In the genomic region with DNA sequence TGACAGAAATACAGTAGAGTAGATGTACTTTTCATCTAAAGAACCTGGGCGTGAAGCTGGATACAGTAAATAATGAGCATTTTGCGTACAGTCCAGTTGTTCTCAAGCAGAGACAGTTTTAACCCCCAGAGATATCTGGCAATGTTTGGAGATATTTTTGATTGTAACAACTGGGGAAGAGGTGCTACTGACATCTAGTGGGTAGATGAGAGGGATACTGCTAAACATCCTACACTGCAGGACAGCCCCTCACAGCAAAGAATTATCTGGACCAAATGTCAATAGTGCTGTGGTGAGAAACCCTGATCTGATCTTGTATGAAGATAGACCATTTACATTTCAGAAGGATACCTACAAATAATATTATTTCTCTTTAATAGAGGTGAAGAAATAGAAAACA, we compare ENCODE assay signal across 14 cellular contexts.
DNase-seq lines count a peak whose midpoint lies in the region; ATAC-seq and TF ChIP-seq lines count a peak whose summit lies in the region.
"Had no signal": no experiment of that assay in that cellular context is flagged by ENCODE, and none has a peak within 500 bp of the region (broad histone marks: within the 10 kb centered on the region; RNA-seq: fewer than 3 reads in every experiment).

No MANE protein-coding gene starts in this region.

- no peak for ATAC-seq in GM21723 (IDR thresholded peaks at IDR 0.05; ENCODE audit: unreplicated experiment)
- ATAC-seq: A549; K562; natural killer cell treated with Interleukin-12 subunit alpha and Interleukin-12 subunit beta and Interleukin-15 and Interleukin-18, amount 100 ng/mL, for 72 hours; stimulated activated naive B cell treated with anti-CD40 and anti-IgM and Interleukin-4, amounts not matched to agents 10 μg/mL and 1 μg/mL and 100 μg/mL, for 72 hours had no signal

- no peaks in the 10 kb centered on the region for H3K4me1 Mint-ChIP-seq in progenitor cell of endocrine pancreas (ENCODE audit: low read depth)
- H3K4me1 Mint-ChIP-seq: stimulated activated naive B cell treated with anti-CD40 and anti-IgM and Interleukin-4, amounts not matched to agents 10 μg/mL and 1 μg/mL and 100 μg/mL, for 72 hours had no signal

- peaks cover 8% of the 10 kb centered on the region for H3K9me3 Mint-ChIP-seq in progenitor cell of endocrine pancreas (ENCODE audit: low read depth)
- H3K9me3 Mint-ChIP-seq: stimulated activated naive B cell treated with anti-CD40 and anti-IgM and Interleukin-4, amounts not matched to agents 10 μg/mL and 1 μg/mL and 100 μg/mL, for 72 hours had no signal

- H3K4me3 ChIP-seq in dorsolateral prefrontal cortex: peak overlapping the region in 3 of 59 donors; percentile 18 to 28 (median 20)
- H3K4me3 ChIP-seq: A549, K562 had no signal

- TF ChIP-seq CTCF in dorsolateral prefrontal cortex (IDR thresholded peaks at IDR 0.05 in 54 of 56, conservative IDR thresholded peaks at IDR 0.05 in 2 of 56; ENCODE audit: low read depth in 1 of 56, partially characterized antibody in 56 of 56): peak in 42 of 56 donors; percentile 7 to 50 (median 36)
- peak; percentile 53 for TF ChIP-seq CTCF in progenitor cell of endocrine pancreas (IDR thresholded peaks at IDR 0.05; ENCODE audit: unreplicated experiment)

- intact Hi-C loops in dorsolateral prefrontal cortex (cut with DNase I): no loop called here

- no peak overlapping the region for H3K27ac ChIP-seq in dorsolateral prefrontal cortex
- H3K27ac ChIP-seq: A549, epithelial cell of prostate had no signal

- DNase-seq in NCI-H1694 treated with DMSO at 0.1 percent for 48 hours (lab: John Stamatoyannopoulos, UW): peak; percentile 34
- DNase-seq in NCI-H1694 (lab: John Stamatoyannopoulos, UW): no peak
- DNase-seq in NCI-H82 (lab: John Stamatoyannopoulos, UW): peak; percentile 61
- DNase-seq in dorsolateral prefrontal cortex: no peak
- no peak for DNase-seq in progenitor cell of endocrine pancreas (ENCODE audit: low spot score, unreplicated experiment)
- no peak for DNase-seq in COLO829 (ENCODE audit: low spot score)
- no peak for DNase-seq in NCI-H2196 treated with DMSO at 0.1 percent for 48 hours (lab: John Stamatoyannopoulos, UW; ENCODE audit: unreplicated experiment)
- DNase-seq: amniotic stem cell; stimulated activated naive B cell treated with anti-CD40 and anti-IgM and Interleukin-4, amounts not matched to agents 10 μg/mL and 1 μg/mL and 100 μg/mL, for 72 hours had no signal

- no peak overlapping the region for H3K4me3 Mint-ChIP-seq in progenitor cell of endocrine pancreas (ENCODE audit: low read depth)
- H3K4me3 Mint-ChIP-seq: natural killer cell treated with Interleukin-12 subunit alpha and Interleukin-12 subunit beta and Interleukin-15 and Interleukin-18, amount 100 ng/mL, for 72 hours; stimulated activated naive B cell treated with anti-CD40 and anti-IgM and Interleukin-4, amounts not matched to agents 10 μg/mL and 1 μg/mL and 100 μg/mL, for 72 hours had no signal

- H3K36me3 Mint-ChIP-seq in progenitor cell of endocrine pancreas (ENCODE audit: insufficient read depth): peaks cover 3% of the 10 kb centered on the region
- H3K36me3 Mint-ChIP-seq: natural killer cell treated with Interleukin-12 subunit alpha and Interleukin-12 subunit beta and Interleukin-15 and Interleukin-18, amount 100 ng/mL, for 72 hours; stimulated activated naive B cell treated with anti-CD40 and anti-IgM and Interleukin-4, amounts not matched to agents 10 μg/mL and 1 μg/mL and 100 μg/mL, for 72 hours had no signal

- H3K27me3 ChIP-seq in dorsolateral prefrontal cortex: peaks cover 0 to 63% (median 7%) of the 10 kb centered on the region in 45 donors

- no peak overlapping the region for H3K27ac Mint-ChIP-seq in progenitor cell of endocrine pancreas
- H3K27ac Mint-ChIP-seq: natural killer cell treated with Interleukin-12 subunit alpha and Interleukin-12 subunit beta and Interleukin-15 and Interleukin-18, amount 100 ng/mL, for 72 hours; stimulated activated naive B cell treated with anti-CD40 and anti-IgM and Interleukin-4, amounts not matched to agents 10 μg/mL and 1 μg/mL and 100 μg/mL, for 72 hours had no signal

- no peaks in the 10 kb centered on the region for H3K27me3 Mint-ChIP-seq in progenitor cell of endocrine pancreas
- H3K27me3 Mint-ChIP-seq: natural killer cell treated with Interleukin-12 subunit alpha and Interleukin-12 subunit beta and Interleukin-15 and Interleukin-18, amount 100 ng/mL, for 72 hours; stimulated activated naive B cell treated with anti-CD40 and anti-IgM and Interleukin-4, amounts not matched to agents 10 μg/mL and 1 μg/mL and 100 μg/mL, for 72 hours had no signal

Comparison
In these comparisons a context has a peak if more than half of its experiments do, and no peak if none do; other contexts are left out.
1. DNase-seq: peak in NCI-H1694 treated with DMSO at 0.1 percent for 48 hours (single experiment) and NCI-H82 (single experiment); none in NCI-H1694 (single experiment), dorsolateral prefrontal cortex (0 of 10), progenitor cell of endocrine pancreas (single experiment), COLO829 (single experiment) and NCI-H2196 treated with DMSO at 0.1 percent for 48 hours (single experiment).